ENCODE assay signal across 8 cellular contexts in genomic region chr4:1683371-1683902, GRCh38. TPM values are rescaled to one million over a fixed set of nuclear protein-coding genes. Genes with fewer than 3 reads are reported as not detected.
DNase-seq lines count a peak whose midpoint lies in the region; ATAC-seq and TF ChIP-seq lines count a peak whose summit lies in the region.

No MANE protein-coding gene starts in this region.

- ATAC-seq in HG03097 (IDR thresholded peaks at IDR 0.05; ENCODE audit: low FRiP score, unreplicated experiment) (peak; percentile 13), upper lobe of left lung (ENCODE audit: low FRiP score in 2 of 2) (peak in 1 of 2 donors; percentile 50)

- H3K4me3 ChIP-seq in muscle layer of colon (ENCODE audit: low read depth in 1 of 2, low read length in 2 of 2) (peak overlapping the region; percentile 55 to 63), upper lobe of left lung (peak overlapping the region; percentile 57 to 86 (median 78))

- DNase-seq in DMS53 treated with DMSO at 0.1 percent for 48 hours (lab: John Stamatoyannopoulos, UW; ENCODE audit: unreplicated experiment) (peak; percentile 31), DMS53 (lab: John Stamatoyannopoulos, UW) (no peak), UCSD-AML1 (lab: John Stamatoyannopoulos, UW; ENCODE audit: unreplicated experiment) (peak; percentile 31), epithelial cell of prostate (ENCODE audit: low read depth, low spot score) (no peak), upper lobe of left lung (no peak), AML-193 (lab: John Stamatoyannopoulos, UW) (no peak)

- no peaks in the 10 kb centered on the region for H3K9me3 ChIP-seq in muscle layer of colon (ENCODE audit: low read length)
- H3K9me3 ChIP-seq in upper lobe of left lung = no peaks in the 10 kb centered on the region

- H3K4me1 ChIP-seq in muscle layer of colon (ENCODE audit: insufficient read depth, low read length) (peaks cover 8% of the 10 kb centered on the region), upper lobe of left lung (peaks cover 4 to 24% (median 11%) of the 10 kb centered on the region in 4 donors)

- peak overlapping the region; percentile 27 for H3K9ac ChIP-seq in muscle layer of colon (ENCODE audit: low read length)

- H3K27ac ChIP-seq in epithelial cell of prostate (peak overlapping the region; percentile 32), muscle layer of colon (ENCODE audit: low read depth, low read length) (peak overlapping the region; percentile 81), upper lobe of left lung (peak overlapping the region; percentile 68 to 80 (median 76))

- no peak for TF ChIP-seq POLR2A in upper lobe of left lung (IDR thresholded peaks at IDR 0.05)

- H3K36me3 ChIP-seq in muscle layer of colon (ENCODE audit: insufficient read depth, low read length) = no peaks in the 10 kb centered on the region
- no peaks in the 10 kb centered on the region for H3K36me3 ChIP-seq in upper lobe of left lung

- no peaks in the 10 kb centered on the region for H3K27me3 ChIP-seq in muscle layer of colon (ENCODE audit: control insufficient read depth in 1 of 2, insufficient read depth in 2 of 2, low read length in 2 of 2)
- no peaks in the 10 kb centered on the region for H3K27me3 ChIP-seq in upper lobe of left lung

- no peak for TF ChIP-seq EP300 in upper lobe of left lung (IDR thresholded peaks at IDR 0.05)

- no peak for TF ChIP-seq CTCF in upper lobe of left lung (IDR thresholded peaks at IDR 0.05)

- 3 to 7% methylated on average over 16 to 20 of the region's 30 CpGs for WGBS in upper lobe of left lung, 2 donors

RNA-seq across cellular contexts. Expression of gene FAM53A, which starts 0.7 kb away (rescaled TPM):
- 10 to 100 TPM in 1 of 6 donors, 1 to 10 TPM in 4, under 1 TPM in 1; 0.59 to 17.8 (median 2.5) TPM for total RNA-seq in upper lobe of left lung

RNA-seq across cellular contexts. Expression of gene SLBP, which starts 28.7 kb away (rescaled TPM):
- total RNA-seq in upper lobe of left lung = 10 to 100 TPM; 33.0 to 51.1 (median 38.0) TPM

RNA-seq across cellular contexts. Expression of gene TMEM129, which starts 37.7 kb away (rescaled TPM):
- total RNA-seq in upper lobe of left lung = 10 to 100 TPM; 38.9 to 99.1 (median 49.6) TPM

RNA-seq across cellular contexts. Expression of gene TACC3, which starts 37.9 kb away (rescaled TPM):
- total RNA-seq in upper lobe of left lung = 10 to 100 TPM in 5 of 6 donors, 1 to 10 TPM in 1; 8.9 to 47.4 (median 21.9) TPM

Comparison
In these comparisons a context has a peak if more than half of its experiments do, and no peak if none do; other contexts are left out.
1. DNase-seq: peak in DMS53 treated with DMSO at 0.1 percent for 48 hours (single experiment) and UCSD-AML1 (single experiment); none in DMS53 (single experiment), epithelial cell of prostate (single experiment), upper lobe of left lung (0 of 2) and AML-193 (0 of 2).
2. Peak in every context shown above with its lines, with median percentiles within 50 percentile points of each other: H3K27ac ChIP-seq.